Comparison of ENCODE assay signal across 9 cellular contexts in the genomic region with DNA sequence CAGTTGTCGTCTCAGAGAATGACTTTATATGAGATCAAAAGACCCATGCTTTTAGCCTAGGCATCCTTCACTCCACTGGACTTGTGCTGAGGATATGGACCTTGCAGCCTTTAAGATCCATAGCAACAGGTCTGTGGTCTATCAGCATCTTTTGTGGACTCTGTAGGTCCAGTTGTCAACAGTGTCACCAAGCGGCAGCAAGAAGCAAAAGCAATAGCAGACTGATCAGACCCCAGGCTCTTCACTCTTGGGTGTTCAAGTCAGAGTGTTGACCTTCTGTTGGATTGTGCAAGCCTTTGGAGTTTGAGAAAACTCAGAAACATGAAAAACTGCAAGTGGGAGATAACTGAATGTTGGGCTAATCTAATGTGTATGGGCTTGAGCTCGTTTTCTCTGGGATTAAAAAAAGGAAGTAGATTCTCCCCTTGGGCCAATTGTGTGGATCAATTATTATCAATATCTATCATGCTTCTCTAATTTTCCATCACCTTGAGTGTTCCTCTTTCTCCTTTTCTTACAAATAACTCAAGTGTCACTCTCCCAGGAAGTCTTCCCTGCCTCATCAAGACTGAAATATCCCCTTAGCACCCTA.
DNase-seq lines count a peak whose midpoint lies in the region; ATAC-seq, FAIRE-seq and TF ChIP-seq lines count a peak whose summit lies in the region.
"Had no signal": no experiment of that assay in that cellular context is flagged by ENCODE, and none has a peak within 500 bp of the region (broad histone marks: within the 10 kb centered on the region; RNA-seq: fewer than 3 reads in every experiment).

No MANE protein-coding gene starts in this region.

- DNase-seq in HEK293T (ENCODE audit: extremely low spot score): peak; percentile 29
- no peak for DNase-seq in T-helper 2 cell
- DNase-seq in left colon: no peak
- no peak for DNase-seq in activated naive CD4-positive, alpha-beta T cell treated with anti-CD3 and anti-CD28 coated beads, Interleukin-2, amount 50 U/mL, for 72 hours (ENCODE audit: low spot score in 2 of 2)
- DNase-seq: activated T-cell treated with anti-CD3 and anti-CD28 coated beads for 4 hours had no signal

- no peak overlapping the region for H3K27ac Mint-ChIP-seq in activated naive CD4-positive, alpha-beta T cell treated with anti-CD3 and anti-CD28 coated beads, Interleukin-2, amount 50 U/mL, for 72 hours

- peak; percentile 67 to 81 for TF ChIP-seq RAD21 in liver (IDR thresholded peaks at IDR 0.05)

- H3K36me3 Mint-ChIP-seq in activated naive CD4-positive, alpha-beta T cell treated with anti-CD3 and anti-CD28 coated beads, Interleukin-2, amount 50 U/mL, for 72 hours: peaks cover 8 to 14% of the 10 kb centered on the region in 2 donors

- intact Hi-C loops in left colon (cut with DNase I, micrococcal nuclease): no loop called here

- CTCF ChIA-PET in HEK293T (lab: Yijun Ruan, JAX): no interaction called here

- no peaks in the 10 kb centered on the region for H3K27me3 ChIP-seq in liver (ENCODE audit: control insufficient read depth in 4 of 4, insufficient read depth in 4 of 4, low read length in 3 of 4)

- 71% methylated on average over 3 of the region's 3 CpGs for WGBS in liver

- H3K9ac ChIP-seq in liver (ENCODE audit: low read depth in 1 of 2, low read length in 2 of 2): no peak overlapping the region

- peak; percentile 20; the same call in 1 of the 2 replicates for TF ChIP-seq CTCF in GM12874 (IDR thresholded peaks at IDR 0.05; ENCODE audit: insufficient read depth, low read depth, low read length)
- peak; percentile 31 for TF ChIP-seq CTCF in liver (IDR thresholded peaks at IDR 0.05; ENCODE audit: low read depth, low read length, missing input control)

- no peak overlapping the region for H3K27ac ChIP-seq in liver (ENCODE audit: low read depth in 1 of 2, low read length in 2 of 2)

- FAIRE-seq in TTC549 (lab: Jason Lieb, UNC): peak; percentile 33

- ATAC-seq in HG03439 (IDR thresholded peaks at IDR 0.05; ENCODE audit: unreplicated experiment): no peak
- no peak for ATAC-seq in left colon
- ATAC-seq in activated naive CD4-positive, alpha-beta T cell treated with anti-CD3 and anti-CD28 coated beads, Interleukin-2, amount 50 U/mL, for 72 hours: no peak

- H3K9me3 ChIP-seq in liver (ENCODE audit: control insufficient read depth in 4 of 4, low read length in 3 of 4): peaks cover 0 to 2% (median 0%) of the 10 kb centered on the region in 4 donors

- H3K4me3 ChIP-seq in liver (ENCODE audit: low read depth in 1 of 3, low read length in 3 of 3): no peak overlapping the region

- POLR2A ChIA-PET in HEK293T (lab: Yijun Ruan, JAX): no interaction called here

- no peaks in the 10 kb centered on the region for H3K36me3 ChIP-seq in liver (ENCODE audit: control insufficient read depth in 4 of 4, insufficient read depth in 3 of 4, low read depth in 1 of 4, low read length in 3 of 4)

- H3K9me3 Mint-ChIP-seq in activated naive CD4-positive, alpha-beta T cell treated with anti-CD3 and anti-CD28 coated beads, Interleukin-2, amount 50 U/mL, for 72 hours: peaks cover 8 to 15% of the 10 kb centered on the region in 2 donors

- H3K4me1 ChIP-seq in liver (ENCODE audit: control insufficient read depth in 4 of 4, insufficient read depth in 4 of 4, low read length in 3 of 4): peaks cover 3 to 9% (median 5%) of the 10 kb centered on the region in 4 donors

TF ChIP-seq in HEK293T, 16 proteins besides CTCF, POLR2A, EP300 and RAD21:
- no peak for TF ChIP-seq HDGF (IDR thresholded peaks at IDR 0.05; ENCODE audit: borderline replicate concordance)
- TF ChIP-seq TARDBP (IDR thresholded peaks at IDR 0.05): no peak
- no peak for TF ChIP-seq ARNT (IDR thresholded peaks at IDR 0.05)
- no peak for TF ChIP-seq L3MBTL2 (conservative IDR thresholded peaks at IDR 0.05)
- no peak for TF ChIP-seq FOXK2 (IDR thresholded peaks at IDR 0.05)
TF ChIP-seq in HEK293T: peak in this region for 0.

TF ChIP-seq in liver, 16 proteins besides CTCF, POLR2A, EP300 and RAD21:
- TF ChIP-seq FOXA1 (IDR thresholded peaks at IDR 0.05) (no peak), HNF4G (IDR thresholded peaks at IDR 0.05) (no peak), RXRA (IDR thresholded peaks at IDR 0.05) (peak in 1 of 2 donors; percentile 26), ZBTB33 (IDR thresholded peaks at IDR 0.05) (no peak), HNF4A (conservative IDR thresholded peaks at IDR 0.05) (peak in 1 of 2 donors; percentile 26), REST (IDR thresholded peaks at IDR 0.05) (no peak)
